In the genomic region with DNA sequence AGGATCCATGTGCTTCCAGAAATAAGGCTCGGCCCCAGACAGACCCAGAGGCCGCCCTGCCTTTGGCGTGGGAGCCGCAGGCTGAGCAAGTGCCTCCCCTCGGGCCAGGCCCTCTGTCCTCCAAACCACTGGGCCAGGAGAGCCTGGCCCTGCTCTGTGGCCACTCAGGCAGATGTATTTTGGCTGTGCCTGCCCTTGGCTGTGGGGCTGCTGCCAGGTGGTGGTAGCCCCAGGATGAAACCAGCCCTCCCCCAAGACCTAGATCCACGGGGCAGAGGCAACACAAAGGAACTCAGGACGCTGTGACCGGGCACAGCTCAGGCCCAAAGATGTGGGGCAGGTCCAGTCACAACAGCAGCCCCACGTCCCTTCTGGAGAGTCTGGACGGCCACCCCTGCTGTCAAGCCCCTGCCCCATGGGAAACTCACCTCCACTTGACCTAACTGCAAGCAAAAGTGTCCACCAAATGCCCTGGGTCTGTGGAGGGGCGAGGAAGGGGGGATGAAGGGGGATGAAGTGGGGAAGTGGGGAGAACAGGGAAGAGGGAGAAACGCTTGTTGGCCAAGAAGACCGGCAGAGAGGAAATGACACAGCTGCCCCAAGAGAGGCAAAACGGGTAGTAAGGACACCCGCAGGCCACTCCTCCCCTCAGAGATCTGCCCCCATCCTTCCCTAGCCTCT, we compare ENCODE assay signal across 8 cellular contexts. TPM values are rescaled to one million over a fixed set of nuclear protein-coding genes. Genes with fewer than 3 reads are reported as not detected.
DNase-seq lines count a peak whose midpoint lies in the region; ATAC-seq and TF ChIP-seq lines count a peak whose summit lies in the region.

No MANE protein-coding gene starts in this region.

- peaks cover 62% of the 10 kb centered on the region for H3K4me1 Mint-ChIP-seq in activated B cell treated with CpG ODN at 0.5 μM for 24 hours

- intact Hi-C loops in activated B cell treated with CpG ODN at 0.5 μM for 24 hours (cut with micrococcal nuclease) (loop anchor here (1.0 to 2.0 kb wide), 3 partner anchors 13 to 39 kb away; partner anchors contain the start of gene PISD), right cardiac atrium (cut with DNase I) (loop anchor here in 1 of 4 donors (10.0 kb wide), 1 partner anchor 293 kb away; the partner anchor contains the start of gene PATZ1)

- peak overlapping the region; percentile 79 for H3K4me3 Mint-ChIP-seq in activated B cell treated with CpG ODN at 0.5 μM for 24 hours

- H3K27me3 ChIP-seq in right cardiac atrium (ENCODE audit: control insufficient read depth, insufficient read depth) (no peaks in the 10 kb centered on the region), thymus (ENCODE audit: control insufficient read depth, insufficient read depth) (no peaks in the 10 kb centered on the region)

- H3K9me3 Mint-ChIP-seq in activated B cell treated with CpG ODN at 0.5 μM for 24 hours = no peaks in the 10 kb centered on the region

- DNase-seq in activated B cell treated with CpG ODN at 0.5 μM for 24 hours (no peak), right cardiac atrium (peak in 2 of 3 donors; percentile 65 to 72), NCI-H526 (lab: John Stamatoyannopoulos, UW) (no peak), SHP77 (lab: John Stamatoyannopoulos, UW) (no peak), NCI-H2227 treated with DMSO at 0.1 percent for 48 hours (lab: John Stamatoyannopoulos, UW) (no peak)

- TF ChIP-seq CTCF in activated B cell treated with CpG ODN at 0.5 μM for 24 hours (IDR thresholded peaks at IDR 0.05) = no peak

- no peaks in the 10 kb centered on the region for H3K27me3 Mint-ChIP-seq in activated B cell treated with CpG ODN at 0.5 μM for 24 hours

- CTCF ChIA-PET in activated B cell treated with CpG ODN at 0.5 μM for 24 hours (lab: Charles Lee) = interaction anchor here (1.0 to 10.0 kb wide), 4 partner anchors 18 to 81 kb away, joined by 3 to 92 read pairs (median 6); no protein-coding TSS in a partner anchor

- ATAC-seq in GM18498 (IDR thresholded peaks at IDR 0.05; ENCODE audit: unreplicated experiment) (peak; percentile 44), HG02852 (IDR thresholded peaks at IDR 0.05; ENCODE audit: unreplicated experiment) (peak; percentile 26), activated B cell treated with CpG ODN at 0.5 μM for 24 hours (ENCODE audit: low read depth) (peak; percentile 67), right cardiac atrium (peak; percentile 74 to 76)

- H3K4me3 ChIP-seq in right cardiac atrium (ENCODE audit: low read length) = no peak overlapping the region
- H3K4me3 ChIP-seq in thymus (ENCODE audit: low read length) = no peak overlapping the region

- no peaks in the 10 kb centered on the region for H3K36me3 ChIP-seq in thymus (ENCODE audit: control insufficient read depth, insufficient read depth)

- POLR2A ChIA-PET in activated B cell treated with CpG ODN at 0.5 μM for 24 hours (lab: Charles Lee) = interaction anchor here (0.6 to 3.2 kb wide), 11 partner anchors 8 to 1215 kb away, joined by 3 to 33 read pairs (median 4); partner anchors contain the start of gene PISD

- no peaks in the 10 kb centered on the region for H3K9me3 ChIP-seq in right cardiac atrium (ENCODE audit: control insufficient read depth, low read length)
- no peaks in the 10 kb centered on the region for H3K9me3 ChIP-seq in thymus (ENCODE audit: control insufficient read depth)

- peak overlapping the region; percentile 86 for H3K27ac Mint-ChIP-seq in activated B cell treated with CpG ODN at 0.5 μM for 24 hours

- 46% methylated on average over 15 of the region's 15 CpGs for WGBS in right cardiac atrium
- WGBS in thymus = 51% methylated on average over 15 of the region's 15 CpGs

- H3K27ac ChIP-seq in right cardiac atrium (ENCODE audit: low read length) (peak overlapping the region; percentile 61), thymus (ENCODE audit: low read depth) (peak overlapping the region; percentile 64)

- peaks cover 8% of the 10 kb centered on the region for H3K36me3 Mint-ChIP-seq in activated B cell treated with CpG ODN at 0.5 μM for 24 hours (ENCODE audit: low read depth)

- H3K4me1 ChIP-seq in right cardiac atrium (ENCODE audit: control insufficient read depth, insufficient read depth, low read length) (peaks cover 2% of the 10 kb centered on the region), thymus (ENCODE audit: control insufficient read depth, insufficient read depth, low read length) (no peaks in the 10 kb centered on the region)

RNA-seq across cellular contexts. Expression of gene PISD, which starts 23.9 kb away (rescaled TPM):
- total RNA-seq in activated B cell treated with CpG ODN at 0.5 μM for 24 hours (53.7 and 61.6 TPM in 2 replicates), right cardiac atrium (10 to 100 TPM; 18.6 to 33.5 (median 19.7) TPM)
- polyA plus RNA-seq in right cardiac atrium (11.1 TPM), thymus (31.8 TPM)

Comparison
In these comparisons a context has a peak if more than half of its experiments do, and no peak if none do; other contexts are left out.
1. DNase-seq: peak in right cardiac atrium (2 of 3); none in activated B cell treated with CpG ODN at 0.5 μM for 24 hours (single experiment), NCI-H526 (0 of 2), SHP77 (0 of 2) and NCI-H2227 treated with DMSO at 0.1 percent for 48 hours (single experiment).
2. Peak in every context shown above with its lines, with median percentiles within 50 percentile points of each other: ATAC-seq.